In the genomic region with DNA sequence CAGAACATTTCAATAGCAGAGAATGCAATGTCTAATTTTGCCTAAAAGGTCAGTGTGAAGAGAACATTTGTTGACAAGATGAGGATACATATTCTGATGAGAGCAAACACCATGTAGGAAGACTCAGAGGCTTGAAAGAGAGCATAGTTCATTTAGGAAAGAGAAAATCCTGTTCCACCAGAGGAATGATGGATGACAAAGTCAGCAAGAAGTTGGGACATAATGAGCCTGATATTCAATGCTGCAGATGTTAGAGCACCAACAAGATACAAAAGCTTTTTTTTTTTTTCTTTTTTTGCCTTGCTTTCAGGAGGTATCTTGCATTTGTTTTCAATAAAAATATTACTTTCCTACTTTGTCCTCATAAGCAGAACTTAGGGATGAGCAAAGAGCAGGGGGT, we compare ENCODE assay signal across 22 cellular contexts.
DNase-seq lines count a peak whose midpoint lies in the region; ATAC-seq and TF ChIP-seq lines count a peak whose summit lies in the region.
"Had no signal": no experiment of that assay in that cellular context is flagged by ENCODE, and none has a peak within 500 bp of the region (broad histone marks: within the 10 kb centered on the region; RNA-seq: fewer than 3 reads in every experiment).

No MANE protein-coding gene starts in this region.

- TF ChIP-seq CTCF in dorsolateral prefrontal cortex (IDR thresholded peaks at IDR 0.05 in 54 of 56, conservative IDR thresholded peaks at IDR 0.05 in 2 of 56; ENCODE audit: low read depth in 1 of 56, partially characterized antibody in 56 of 56) (no peak), esophagus muscularis mucosa (IDR thresholded peaks at IDR 0.05) (no peak), suprapubic skin (IDR thresholded peaks at IDR 0.05) (no peak)

- no peaks in the 10 kb centered on the region for H3K4me1 ChIP-seq in esophagus muscularis mucosa
- no peaks in the 10 kb centered on the region for H3K4me1 ChIP-seq in suprapubic skin
- H3K4me1 ChIP-seq: BLaER1 treated with 17β-estradiol and CSF1 and Interleukin-3, amounts not matched to agents 10 nM and 100 nM; HAP-1 had no signal

- in situ Hi-C loops in ACHN (cut with HindIII; ENCODE audit: low pct_ligation_motif_present, low pct_unique_long_range_greater_than_20kb, low sequenced_read_pairs), result no loop called here

- ATAC-seq in GM18511 (IDR thresholded peaks at IDR 0.05; ENCODE audit: unreplicated experiment), result no peak
- ATAC-seq: GM12878 had no signal

- H3K27me3 ChIP-seq in dorsolateral prefrontal cortex (no peaks in the 10 kb centered on the region), esophagus muscularis mucosa (no peaks in the 10 kb centered on the region), suprapubic skin (no peaks in the 10 kb centered on the region)
- H3K27me3 ChIP-seq: BE2C; BLaER1 treated with 17β-estradiol and CSF1 and Interleukin-3, amounts not matched to agents 10 nM and 100 nM had no signal

- peak overlapping the region; percentile 17 for H3K27ac ChIP-seq in angular gyrus (ENCODE audit: low read depth, low read length)
- H3K27ac ChIP-seq in dorsolateral prefrontal cortex, result peak overlapping the region in 51 of 59 donors; percentile 6 to 85 (median 65)
- H3K27ac ChIP-seq in esophagus muscularis mucosa (replicated peaks in 1 of 4), result no peak overlapping the region
- H3K27ac ChIP-seq in suprapubic skin, result no peak overlapping the region
- H3K27ac ChIP-seq: 22Rv1; BLaER1 treated with 17β-estradiol and CSF1 and Interleukin-3, amounts not matched to agents 10 nM and 100 nM had no signal

- TF ChIP-seq EP300 in esophagus muscularis mucosa (IDR thresholded peaks at IDR 0.05) (no peak), suprapubic skin (IDR thresholded peaks at IDR 0.05) (no peak)

- TF ChIP-seq POLR2A in esophagus muscularis mucosa (IDR thresholded peaks at IDR 0.05; ENCODE audit: low read depth) (no peak), suprapubic skin (IDR thresholded peaks at IDR 0.05) (no peak)

- intact Hi-C loops in dorsolateral prefrontal cortex (cut with DNase I), result no loop called here
- intact Hi-C loops in esophagus muscularis mucosa (cut with DNase I), result no loop called here

- H3K4me3 ChIP-seq in dorsolateral prefrontal cortex, result peak overlapping the region in 29 of 59 donors; percentile 19 to 70 (median 45)
- H3K4me3 ChIP-seq in esophagus muscularis mucosa, result no peak overlapping the region
- H3K4me3 ChIP-seq in suprapubic skin, result no peak overlapping the region
- H3K4me3 ChIP-seq: BLaER1 treated with 17β-estradiol and CSF1 and Interleukin-3, amounts not matched to agents 10 nM and 100 nM; GM12878; HAP-1 had no signal

- H3K9me3 ChIP-seq in esophagus muscularis mucosa (no peaks in the 10 kb centered on the region), suprapubic skin (no peaks in the 10 kb centered on the region)
- H3K9me3 ChIP-seq: BE2C, HAP-1 had no signal

- H3K36me3 ChIP-seq in esophagus muscularis mucosa (no peaks in the 10 kb centered on the region), suprapubic skin (no peaks in the 10 kb centered on the region)
- H3K36me3 ChIP-seq: BE2C; BLaER1 treated with 17β-estradiol and CSF1 and Interleukin-3, amounts not matched to agents 10 nM and 100 nM; HAP-1 had no signal

- no peak for DNase-seq in dorsolateral prefrontal cortex
- peak; percentile 11 for DNase-seq in medulla oblongata (ENCODE audit: extremely low spot score)
- peak; percentile 59 for DNase-seq in superior temporal gyrus (ENCODE audit: extremely low spot score)
- no peak for DNase-seq in esophagus muscularis mucosa (ENCODE audit: extremely low spot score)
- no peak for DNase-seq in ACHN
- no peak for DNase-seq in suprapubic skin (ENCODE audit: low spot score in 2 of 2)
- DNase-seq: AML-193; BE2C; CD4-positive, alpha-beta T cell; CD8-positive, alpha-beta memory T cell; DMS 273 treated with DMSO at 0.1 percent for 48 hours; DMS79; EL; GDM1; GOT3; HFFc6 had no signal

Comparison
In these comparisons a context has a peak if more than half of its experiments do, and no peak if none do; other contexts are left out.
1. H3K27ac ChIP-seq: peak in angular gyrus (single experiment) and dorsolateral prefrontal cortex (51 of 59); none in esophagus muscularis mucosa (0 of 4) and suprapubic skin (single experiment).
2. DNase-seq: peak in medulla oblongata (single experiment) and superior temporal gyrus (single experiment); none in dorsolateral prefrontal cortex (0 of 10), esophagus muscularis mucosa (single experiment), ACHN (single experiment) and suprapubic skin (0 of 2).